Comparison of ENCODE assay signal across 12 cellular contexts in the genomic region with DNA sequence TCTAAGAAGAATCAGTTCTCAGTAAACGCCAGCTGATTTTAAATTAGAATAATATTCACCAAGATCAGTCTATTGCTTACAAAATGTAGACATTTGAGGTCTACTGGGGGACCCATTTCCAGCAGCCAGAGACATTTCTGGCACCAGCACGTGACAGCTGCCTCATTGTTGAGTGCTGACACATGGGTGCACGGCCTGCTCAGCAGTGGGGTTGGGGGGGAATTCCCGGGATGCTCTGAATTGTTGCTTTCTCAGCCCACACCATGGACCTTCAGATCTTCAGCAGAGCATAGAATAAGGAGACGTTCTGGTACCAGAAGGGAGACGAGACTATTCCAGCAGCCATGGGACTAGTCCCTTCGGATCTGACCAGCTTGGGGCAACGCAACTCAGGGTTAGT. TPM values are rescaled to one million over a fixed set of nuclear protein-coding genes. Genes with fewer than 3 reads are reported as not detected.
DNase-seq lines count a peak whose midpoint lies in the region; ATAC-seq and TF ChIP-seq lines count a peak whose summit lies in the region.
"Had no signal": no experiment of that assay in that cellular context is flagged by ENCODE, and none has a peak within 500 bp of the region (broad histone marks: within the 10 kb centered on the region; RNA-seq: fewer than 3 reads in every experiment).

No MANE protein-coding gene starts in this region.

- H3K27ac ChIP-seq in GM23338 (ENCODE audit: low read depth): no peak overlapping the region
- H3K27ac ChIP-seq in testis: no peak overlapping the region
- H3K27ac ChIP-seq: GM23248 had no signal

- H3K36me3 Mint-ChIP-seq in GM23338 (ENCODE audit: low read depth) (peaks cover 4% of the 10 kb centered on the region; the same call in 2 of the 3 replicates), T-cell (no peaks in the 10 kb centered on the region)

- CTCF ChIA-PET in T-cell (lab: Charles Lee): interaction anchor here (0.6 to 0.7 kb wide), 3 partner anchors 28 to 291 kb away, joined by 3 to 7 read pairs (median 3); no protein-coding TSS in a partner anchor

- 77 to 84% methylated on average over 5 to 8 of the region's 8 CpGs for WGBS in testis, 2 donors

- H3K79me2 ChIP-seq in GM23338 (replicated peaks; ENCODE audit: insufficient read depth): no peaks in the 10 kb centered on the region

- H3K27ac Mint-ChIP-seq in GM23338: no peak overlapping the region
- H3K27ac Mint-ChIP-seq in T-cell: no peak overlapping the region

- H3K4me3 ChIP-seq in GM23338: no peak overlapping the region
- H3K4me3 ChIP-seq in testis: no peak overlapping the region
- H3K4me3 ChIP-seq: GM23248 had no signal

- POLR2A ChIA-PET in T-cell (lab: Charles Lee): no interaction called here

- ATAC-seq in GM23338 (no peak), T-cell (replicated peaks in 1 of 4) (no peak), Right ventricle myocardium superior (ENCODE audit: poor library complexity) (no peak)

- no peaks in the 10 kb centered on the region for H3F3A ChIP-seq in GM23338 (replicated peaks; ENCODE audit: low read depth)

- H3K4me3 Mint-ChIP-seq in GM23338 (no peak overlapping the region), T-cell (no peak overlapping the region)

- peaks cover 10% of the 10 kb centered on the region for H3K9me3 Mint-ChIP-seq in GM23338
- peaks cover 10 to 14% (median 10%) of the 10 kb centered on the region in 3 donors for H3K9me3 Mint-ChIP-seq in T-cell

- no peaks in the 10 kb centered on the region for H3K27me3 ChIP-seq in GM23338 (ENCODE audit: insufficient read depth)
- no peaks in the 10 kb centered on the region for H3K27me3 ChIP-seq in testis

- H3K27me3 Mint-ChIP-seq in GM23338 (ENCODE audit: insufficient read depth, low read depth, poor library complexity) (peaks cover 2% of the 10 kb centered on the region), T-cell (peaks cover 2 to 6% of the 10 kb centered on the region in 2 donors)

- TF ChIP-seq CTCF in GM23338 (conservative IDR thresholded peaks at IDR 0.05; ENCODE audit: low read depth in 2 of 2) (no peak), testis (IDR thresholded peaks at IDR 0.05) (no peak)

- H3K9me3 ChIP-seq in testis: no peaks in the 10 kb centered on the region

- intact Hi-C loops in testis (cut with DNase I; ENCODE audit: low total_unique reads): no loop called here
- intact Hi-C loops in Right ventricle myocardium superior (cut with DNase I): no loop called here

- peak overlapping the region; percentile 50; the same call in 1 of the 2 replicates for H2AFZ ChIP-seq in GM23338
- H2AFZ ChIP-seq: GM23248 had no signal

- H3K36me3 ChIP-seq in GM23338 (ENCODE audit: insufficient read depth): peaks cover 4% of the 10 kb centered on the region; the same call in 1 of the 2 replicates
- H3K36me3 ChIP-seq in testis (ENCODE audit: low read depth, missing control alignments): no peaks in the 10 kb centered on the region

- no peak overlapping the region for H3K4me2 ChIP-seq in GM23338

- DNase-seq in GM23338 (ENCODE audit: low spot score) (no peak), amniotic epithelial cell (ENCODE audit: low read depth) (peak; percentile 11), islet precursor cell (peak; percentile 89), T-cell (no peak), testis (no peak), Right ventricle myocardium superior (no peak), NCI-H1092 (lab: John Stamatoyannopoulos, UW) (no peak)
- DNase-seq: C1 segment of cervical spinal cord, GM23248, NCI-H2029 treated with DMSO at 0.1 percent for 48 hours, NCI-H524 had no signal

- peaks cover 12% of the 10 kb centered on the region; the same call in 2 of the 3 replicates for H3K4me1 Mint-ChIP-seq in GM23338
- no peaks in the 10 kb centered on the region for H3K4me1 Mint-ChIP-seq in T-cell

- no peak for TF ChIP-seq POLR2A in testis (IDR thresholded peaks at IDR 0.05)

- no peaks in the 10 kb centered on the region; the same call in 1 of the 2 replicates for H3K9me2 ChIP-seq in GM23338 (ENCODE audit: insufficient read depth)

- H3K4me1 ChIP-seq in GM23338 (ENCODE audit: insufficient read depth): no peaks in the 10 kb centered on the region
- no peaks in the 10 kb centered on the region for H3K4me1 ChIP-seq in testis

- no peaks in the 10 kb centered on the region for H4K20me1 ChIP-seq in GM23338 (replicated peaks; ENCODE audit: insufficient read depth)

TF ChIP-seq in GM23338, 12 proteins besides CTCF, POLR2A, EP300 and RAD21 (continues in another document):
- TF ChIP-seq, protein P1, sequence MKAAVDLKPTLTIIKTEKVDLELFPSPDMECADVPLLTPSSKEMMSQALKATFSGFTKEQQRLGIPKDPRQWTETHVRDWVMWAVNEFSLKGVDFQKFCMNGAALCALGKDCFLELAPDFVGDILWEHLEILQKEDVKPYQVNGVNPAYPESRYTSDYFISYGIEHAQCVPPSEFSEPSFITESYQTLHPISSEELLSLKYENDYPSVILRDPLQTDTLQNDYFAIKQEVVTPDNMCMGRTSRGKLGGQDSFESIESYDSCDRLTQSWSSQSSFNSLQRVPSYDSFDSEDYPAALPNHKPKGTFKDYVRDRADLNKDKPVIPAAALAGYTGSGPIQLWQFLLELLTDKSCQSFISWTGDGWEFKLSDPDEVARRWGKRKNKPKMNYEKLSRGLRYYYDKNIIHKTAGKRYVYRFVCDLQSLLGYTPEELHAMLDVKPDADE (IDR thresholded peaks at IDR 0.05): no peak
- TF ChIP-seq POLR2AphosphoS5 (IDR thresholded peaks at IDR 0.05; ENCODE audit: low read depth) (no peak), CREB1 (CRISPR knock-in tag; IDR thresholded peaks at IDR 0.05; ENCODE audit: low read depth) (no peak), STAT1 (IDR thresholded peaks at IDR 0.05; ENCODE audit: unreplicated experiment) (no peak), JUNB (IDR thresholded peaks at IDR 0.05; ENCODE audit: unreplicated experiment) (no peak), ZNF331 (CRISPR knock-in tag; IDR thresholded peaks at IDR 0.05; ENCODE audit: low read depth) (no peak)
- TF ChIP-seq, protein P2, sequence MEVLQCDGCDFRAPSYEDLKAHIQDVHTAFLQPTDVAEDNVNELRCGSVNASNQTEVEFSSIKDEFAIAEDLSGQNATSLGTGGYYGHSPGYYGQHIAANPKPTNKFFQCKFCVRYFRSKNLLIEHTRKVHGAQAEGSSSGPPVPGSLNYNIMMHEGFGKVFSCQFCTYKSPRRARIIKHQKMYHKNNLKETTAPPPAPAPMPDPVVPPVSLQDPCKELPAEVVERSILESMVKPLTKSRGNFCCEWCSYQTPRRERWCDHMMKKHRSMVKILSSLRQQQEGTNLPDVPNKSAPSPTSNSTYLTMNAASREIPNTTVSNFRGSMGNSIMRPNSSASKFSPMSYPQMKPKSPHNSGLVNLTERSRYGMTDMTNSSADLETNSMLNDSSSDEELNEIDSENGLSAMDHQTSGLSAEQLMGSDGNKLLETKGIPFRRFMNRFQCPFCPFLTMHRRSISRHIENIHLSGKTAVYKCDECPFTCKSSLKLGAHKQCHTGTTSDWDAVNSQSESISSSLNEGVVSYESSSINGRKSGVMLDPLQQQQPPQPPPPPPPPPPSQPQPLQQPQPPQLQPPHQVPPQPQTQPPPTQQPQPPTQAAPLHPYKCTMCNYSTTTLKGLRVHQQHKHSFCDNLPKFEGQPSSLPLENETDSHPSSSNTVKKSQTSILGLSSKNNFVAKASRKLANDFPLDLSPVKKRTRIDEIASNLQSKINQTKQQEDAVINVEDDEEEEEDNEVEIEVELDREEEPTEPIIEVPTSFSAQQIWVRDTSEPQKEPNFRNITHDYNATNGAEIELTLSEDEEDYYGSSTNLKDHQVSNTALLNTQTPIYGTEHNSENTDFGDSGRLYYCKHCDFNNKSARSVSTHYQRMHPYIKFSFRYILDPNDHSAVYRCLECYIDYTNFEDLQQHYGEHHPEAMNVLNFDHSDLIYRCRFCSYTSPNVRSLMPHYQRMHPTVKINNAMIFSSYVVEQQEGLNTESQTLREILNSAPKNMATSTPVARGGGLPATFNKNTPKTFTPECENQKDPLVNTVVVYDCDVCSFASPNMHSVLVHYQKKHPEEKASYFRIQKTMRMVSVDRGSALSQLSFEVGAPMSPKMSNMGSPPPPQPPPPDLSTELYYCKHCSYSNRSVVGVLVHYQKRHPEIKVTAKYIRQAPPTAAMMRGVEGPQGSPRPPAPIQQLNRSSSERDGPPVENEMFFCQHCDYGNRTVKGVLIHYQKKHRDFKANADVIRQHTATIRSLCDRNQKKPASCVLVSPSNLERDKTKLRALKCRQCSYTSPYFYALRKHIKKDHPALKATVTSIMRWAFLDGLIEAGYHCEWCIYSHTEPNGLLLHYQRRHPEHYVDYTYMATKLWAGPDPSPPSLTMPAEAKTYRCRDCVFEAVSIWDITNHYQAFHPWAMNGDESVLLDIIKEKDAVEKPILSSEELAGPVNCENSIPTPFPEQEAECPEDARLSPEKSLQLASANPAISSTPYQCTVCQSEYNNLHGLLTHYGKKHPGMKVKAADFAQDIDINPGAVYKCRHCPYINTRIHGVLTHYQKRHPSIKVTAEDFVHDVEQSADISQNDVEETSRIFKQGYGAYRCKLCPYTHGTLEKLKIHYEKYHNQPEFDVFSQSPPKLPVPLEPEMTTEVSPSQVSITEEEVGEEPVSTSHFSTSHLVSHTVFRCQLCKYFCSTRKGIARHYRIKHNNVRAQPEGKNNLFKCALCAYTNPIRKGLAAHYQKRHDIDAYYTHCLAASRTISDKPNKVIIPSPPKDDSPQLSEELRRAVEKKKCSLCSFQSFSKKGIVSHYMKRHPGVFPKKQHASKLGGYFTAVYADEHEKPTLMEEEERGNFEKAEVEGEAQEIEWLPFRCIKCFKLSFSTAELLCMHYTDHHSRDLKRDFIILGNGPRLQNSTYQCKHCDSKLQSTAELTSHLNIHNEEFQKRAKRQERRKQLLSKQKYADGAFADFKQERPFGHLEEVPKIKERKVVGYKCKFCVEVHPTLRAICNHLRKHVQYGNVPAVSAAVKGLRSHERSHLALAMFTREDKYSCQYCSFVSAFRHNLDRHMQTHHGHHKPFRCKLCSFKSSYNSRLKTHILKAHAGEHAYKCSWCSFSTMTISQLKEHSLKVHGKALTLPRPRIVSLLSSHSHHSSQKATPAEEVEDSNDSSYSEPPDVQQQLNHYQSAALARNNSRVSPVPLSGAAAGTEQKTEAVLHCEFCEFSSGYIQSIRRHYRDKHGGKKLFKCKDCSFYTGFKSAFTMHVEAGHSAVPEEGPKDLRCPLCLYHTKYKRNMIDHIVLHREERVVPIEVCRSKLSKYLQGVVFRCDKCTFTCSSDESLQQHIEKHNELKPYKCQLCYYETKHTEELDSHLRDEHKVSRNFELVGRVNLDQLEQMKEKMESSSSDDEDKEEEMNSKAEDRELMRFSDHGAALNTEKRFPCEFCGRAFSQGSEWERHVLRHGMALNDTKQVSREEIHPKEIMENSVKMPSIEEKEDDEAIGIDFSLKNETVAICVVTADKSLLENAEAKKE (CRISPR knock-in tag; IDR thresholded peaks at IDR 0.05): no peak

RNA-seq across cellular contexts. Expression of a gene that starts 18.3 kb away (rescaled TPM):
- not detected in 2 replicates for total RNA-seq in GM23338 (2014; rRNA removed; shearing (Covaris generic))
- polyA plus RNA-seq in GM23338 (2016; fragmentation: Nextera tagmentation; extraction: Ambion mirVana) (not detected in 2 replicates), testis (ENCODE audit: insufficient read depth, low read depth, low replicate concordance) (0.33 TPM)
- total RNA-seq in T-cell (under 1 TPM in 3 of 5 donors, not detected in 2; 0.13 to 0.30 (median 0.19) TPM), testis (under 1 TPM; 0.06 to 0.31 TPM), Right ventricle myocardium superior (not detected)
- total RNA-seq: GM23248, RPMI7951 had no signal
- polyA plus RNA-seq: GM23248 had no signal

Comparison
In these comparisons a context has a peak if more than half of its experiments do, and no peak if none do; other contexts are left out.
1. DNase-seq: peak in amniotic epithelial cell (single experiment) and islet precursor cell (single experiment); none in GM23338 (single experiment), T-cell (0 of 34), testis (single experiment), Right ventricle myocardium superior (single experiment) and NCI-H1092 (single experiment).